In genomic region chr1:180094705-180095280, GRCh38 we compare ENCODE assay signal across 18 cellular contexts. TPM values are rescaled to one million over a fixed set of nuclear protein-coding genes. Genes with fewer than 3 reads are reported as not detected.
DNase-seq lines count a peak whose midpoint lies in the region; ATAC-seq and TF ChIP-seq lines count a peak whose summit lies in the region.
"Had no signal": no experiment of that assay in that cellular context is flagged by ENCODE, and none has a peak within 500 bp of the region (broad histone marks: within the 10 kb centered on the region; RNA-seq: fewer than 3 reads in every experiment).

No MANE protein-coding gene starts in this region.

- intact Hi-C loops in heart right ventricle (cut with DNase I): loop anchor here in 2 of 10 donors (5.0 kb wide), 1 partner anchor 83 kb away; no protein-coding TSS in a partner anchor
- intact Hi-C loops in activated T-helper 1 cell treated with anti-CD3 and anti-CD28 coated beads, Interleukin-12 subunit alpha, Interleukin-12 subunit beta, Interleukin-2, Interleukin-4 antibody, amounts not matched to agents 30 ng/mL and 10 ng/mL and 1 ng/mL, durations not matched to agents 14 hours and 24 hours and 36 hours (cut with micrococcal nuclease): no loop called here

- H3K4me2 ChIP-seq in mesenchymal stem cell (ENCODE audit: low read length, poor library complexity, severe bottlenecking): no peak overlapping the region

- peaks cover 45% of the 10 kb centered on the region for H3K36me3 Mint-ChIP-seq in activated T-helper 1 cell treated with anti-CD3 and anti-CD28 coated beads, Interleukin-12 subunit alpha, Interleukin-12 subunit beta, Interleukin-2, Interleukin-4 antibody, amounts not matched to agents 30 ng/mL and 10 ng/mL and 1 ng/mL, durations not matched to agents 14 hours and 24 hours and 36 hours (ENCODE audit: low read depth)

- no peak overlapping the region for H3K23ac ChIP-seq in mesenchymal stem cell (ENCODE audit: low read length in 2 of 2)

- WGBS in mesenchymal stem cell: 72% methylated on average over 2 of the region's 3 CpGs
- WGBS in heart right ventricle, 2 donors: 98% methylated on average over 3 of the region's 3 CpGs

- ATAC-seq in heart right ventricle (no peak), GM21528 (IDR thresholded peaks at IDR 0.05; ENCODE audit: low FRiP score, unreplicated experiment) (no peak)
- ATAC-seq: Panc1 had no signal

- H3K4me3 ChIP-seq in mesenchymal stem cell (ENCODE audit: insufficient read depth in 1 of 2, low read depth in 1 of 2, low read length in 2 of 2) (no peak overlapping the region), heart right ventricle (no peak overlapping the region)
- H3K4me3 ChIP-seq: GM23248, HAP-1, SK-N-MC had no signal

- H3K27me3 ChIP-seq in mesenchymal stem cell (ENCODE audit: control insufficient read depth in 1 of 2, insufficient read depth in 1 of 2, low read length in 2 of 2) (no peaks in the 10 kb centered on the region), heart right ventricle (no peaks in the 10 kb centered on the region)

- no peak overlapping the region for H3K4me3 Mint-ChIP-seq in activated T-helper 1 cell treated with anti-CD3 and anti-CD28 coated beads, Interleukin-12 subunit alpha, Interleukin-12 subunit beta, Interleukin-2, Interleukin-4 antibody, amounts not matched to agents 30 ng/mL and 10 ng/mL and 1 ng/mL, durations not matched to agents 14 hours and 24 hours and 36 hours

- H3K4me1 ChIP-seq in mesenchymal stem cell (ENCODE audit: control insufficient read depth, insufficient read depth, low read depth, low read length) (no peaks in the 10 kb centered on the region), heart right ventricle (no peaks in the 10 kb centered on the region)
- H3K4me1 ChIP-seq: HAP-1 had no signal

- H2BK5ac ChIP-seq in mesenchymal stem cell (ENCODE audit: low read depth, low read length, poor library complexity, severe bottlenecking): no peak overlapping the region

- H3K9me3 ChIP-seq in mesenchymal stem cell (ENCODE audit: control insufficient read depth, low read length) (no peaks in the 10 kb centered on the region), heart right ventricle (no peaks in the 10 kb centered on the region)
- H3K9me3 ChIP-seq: HAP-1 had no signal

- no peak overlapping the region for H2BK15ac ChIP-seq in mesenchymal stem cell (ENCODE audit: low read depth, poor library complexity, severe bottlenecking)

- H3K9me3 Mint-ChIP-seq in activated T-helper 1 cell treated with anti-CD3 and anti-CD28 coated beads, Interleukin-12 subunit alpha, Interleukin-12 subunit beta, Interleukin-2, Interleukin-4 antibody, amounts not matched to agents 30 ng/mL and 10 ng/mL and 1 ng/mL, durations not matched to agents 14 hours and 24 hours and 36 hours: no peaks in the 10 kb centered on the region

- H2BK12ac ChIP-seq in mesenchymal stem cell (ENCODE audit: low read length in 2 of 2): no peak overlapping the region

- DNase-seq in NCI-H2029 treated with DMSO at 0.1 percent for 48 hours (lab: John Stamatoyannopoulos, UW) (peak; percentile 2), NCI-H2029 (lab: John Stamatoyannopoulos, UW) (no peak), NCI-H187 treated with DMSO at 0.1 percent for 48 hours (lab: John Stamatoyannopoulos, UW) (peak; percentile 24), dedifferentiated amniotic fluid mesenchymal stem cell (ENCODE audit: extremely low spot score) (peak; percentile 64), mesenchymal stem cell (peak; percentile 45), heart right ventricle (no peak)
- no peak for DNase-seq in activated T-helper 1 cell treated with anti-CD3 and anti-CD28 coated beads, Interleukin-12 subunit alpha, Interleukin-12 subunit beta, Interleukin-2, Interleukin-4 antibody, amounts not matched to agents 30 ng/mL and 10 ng/mL and 1 ng/mL, durations not matched to agents 14 hours and 24 hours and 36 hours (ENCODE audit: low spot score)
- DNase-seq: 8988T, C1 segment of cervical spinal cord, GM23248, MV-4-11, NCI-H1694 treated with DMSO at 0.1 percent for 48 hours, NCI-H345, NCI-H526 treated with DMSO at 0.1 percent for 48 hours had no signal

- no peak overlapping the region for H3K27ac Mint-ChIP-seq in activated T-helper 1 cell treated with anti-CD3 and anti-CD28 coated beads, Interleukin-12 subunit alpha, Interleukin-12 subunit beta, Interleukin-2, Interleukin-4 antibody, amounts not matched to agents 30 ng/mL and 10 ng/mL and 1 ng/mL, durations not matched to agents 14 hours and 24 hours and 36 hours

- no peak overlapping the region for H4K8ac ChIP-seq in mesenchymal stem cell (ENCODE audit: low read length)

- H3K4ac ChIP-seq in mesenchymal stem cell (ENCODE audit: low read depth in 1 of 2, low read length in 2 of 2): no peak overlapping the region

- no peak overlapping the region for H4K91ac ChIP-seq in mesenchymal stem cell (ENCODE audit: low read length)

- peaks cover 4% of the 10 kb centered on the region for H3K79me1 ChIP-seq in mesenchymal stem cell (replicated peaks; ENCODE audit: low read length, poor library complexity, severe bottlenecking)

- no peaks in the 10 kb centered on the region for H3K27me3 Mint-ChIP-seq in activated T-helper 1 cell treated with anti-CD3 and anti-CD28 coated beads, Interleukin-12 subunit alpha, Interleukin-12 subunit beta, Interleukin-2, Interleukin-4 antibody, amounts not matched to agents 30 ng/mL and 10 ng/mL and 1 ng/mL, durations not matched to agents 14 hours and 24 hours and 36 hours (ENCODE audit: insufficient read depth)

- peak overlapping the region in 1 of 2 experiments; percentile 43 for H3K18ac ChIP-seq in mesenchymal stem cell (ENCODE audit: low read depth in 1 of 2, low read length in 2 of 2)

- H3K4me1 Mint-ChIP-seq in activated T-helper 1 cell treated with anti-CD3 and anti-CD28 coated beads, Interleukin-12 subunit alpha, Interleukin-12 subunit beta, Interleukin-2, Interleukin-4 antibody, amounts not matched to agents 30 ng/mL and 10 ng/mL and 1 ng/mL, durations not matched to agents 14 hours and 24 hours and 36 hours (ENCODE audit: low read depth): no peaks in the 10 kb centered on the region

- H3K27ac ChIP-seq in mesenchymal stem cell (ENCODE audit: low read length, poor library complexity, severe bottlenecking): no peak overlapping the region
- no peak overlapping the region for H3K27ac ChIP-seq in heart right ventricle
- H3K27ac ChIP-seq: GM23248, SK-N-MC had no signal

- no peak overlapping the region for H2AK5ac ChIP-seq in mesenchymal stem cell (ENCODE audit: low read length, severe bottlenecking)

- H3K14ac ChIP-seq in mesenchymal stem cell (ENCODE audit: low read length in 2 of 2): no peak overlapping the region

- H2AFZ ChIP-seq in mesenchymal stem cell (ENCODE audit: low read depth, low read length): no peak overlapping the region
- H2AFZ ChIP-seq: GM23248 had no signal

- H3K9ac ChIP-seq in mesenchymal stem cell (ENCODE audit: low read length): no peak overlapping the region
- H3K9ac ChIP-seq: GM23248 had no signal

- TF ChIP-seq CTCF in heart right ventricle (IDR thresholded peaks at IDR 0.05): no peak

- peaks cover 10 to 77% of the 10 kb centered on the region in 2 experiments for H3K36me3 ChIP-seq in mesenchymal stem cell (ENCODE audit: control insufficient read depth in 1 of 2, insufficient read depth in 2 of 2, low read depth in 1 of 2, low read length in 2 of 2)
- H3K36me3 ChIP-seq in heart right ventricle: peaks cover 0 to 100% (median 49%) of the 10 kb centered on the region in 9 donors

- no peak overlapping the region for H2BK120ac ChIP-seq in mesenchymal stem cell (ENCODE audit: low read depth, low read length)

RNA-seq across cellular contexts. Expression of gene QSOX1, which starts 59.9 kb away (rescaled TPM):
- 320 TPM for polyA plus RNA-seq in mesenchymal stem cell (2013, experiment 1 of 2)
- 317 TPM for polyA plus RNA-seq in mesenchymal stem cell (2013, experiment 2 of 2)
- total RNA-seq in heart right ventricle: 100 to 1,000 TPM in 4 of 10 donors, 10 to 100 TPM in 6; 43.5 to 198 (median 84.6) TPM
- polyA plus RNA-seq in heart right ventricle: 100 to 1,000 TPM in 1 of 2 donors, 10 to 100 TPM in 1; 67.7 to 129 TPM
- 61.4 and 63.7 TPM in 2 replicates for total RNA-seq in activated T-helper 1 cell treated with anti-CD3 and anti-CD28 coated beads, Interleukin-12 subunit alpha, Interleukin-12 subunit beta, Interleukin-2, Interleukin-4 antibody, amounts not matched to agents 30 ng/mL and 10 ng/mL and 1 ng/mL, durations not matched to agents 14 hours and 24 hours and 36 hours

Comparison
In these comparisons a context has a peak if more than half of its experiments do, and no peak if none do; other contexts are left out.
1. DNase-seq: peak in NCI-H2029 treated with DMSO at 0.1 percent for 48 hours (single experiment), NCI-H187 treated with DMSO at 0.1 percent for 48 hours (single experiment), dedifferentiated amniotic fluid mesenchymal stem cell (single experiment) and mesenchymal stem cell (single experiment); none in NCI-H2029 (single experiment), heart right ventricle (0 of 2) and activated T-helper 1 cell treated with anti-CD3 and anti-CD28 coated beads, Interleukin-12 subunit alpha, Interleukin-12 subunit beta, Interleukin-2, Interleukin-4 antibody, amounts not matched to agents 30 ng/mL and 10 ng/mL and 1 ng/mL, durations not matched to agents 14 hours and 24 hours and 36 hours (single experiment).